18 cellular contexts compared by ENCODE assay signal in genomic region chr20:49306903-49307336, GRCh38. TPM values are rescaled to one million over a fixed set of nuclear protein-coding genes. Genes with fewer than 3 reads are reported as not detected.
DNase-seq lines count a peak whose midpoint lies in the region; ATAC-seq and TF ChIP-seq lines count a peak whose summit lies in the region.
"Had no signal": no experiment of that assay in that cellular context is flagged by ENCODE, and none has a peak within 500 bp of the region (broad histone marks: within the 10 kb centered on the region; RNA-seq: fewer than 3 reads in every experiment).

No MANE protein-coding gene starts in this region.

- POLR2A ChIA-PET in RWPE1 (lab: Yijun Ruan, JAX; ENCODE audit: low non-redundant PET): no interaction called here

- peak overlapping the region; percentile 81; the same call in 1 of the 2 replicates for H2AFZ ChIP-seq in GM23338

- H3K27me3 Mint-ChIP-seq in GM23338 (ENCODE audit: insufficient read depth, low read depth, poor library complexity): peaks cover 6% of the 10 kb centered on the region

- CTCF ChIA-PET in RWPE1 (lab: Yijun Ruan, JAX): interaction anchor here (0.6 to 1.2 kb wide), 3 partner anchors 15 to 271 kb away, joined by 3 read pairs; no protein-coding TSS in a partner anchor

- H3K36me3 ChIP-seq in GM23338 (ENCODE audit: insufficient read depth) (no peaks in the 10 kb centered on the region), mucosa of descending colon (ENCODE audit: low read depth) (no peaks in the 10 kb centered on the region)
- H3K36me3 ChIP-seq: right atrium auricular region, thyroid gland had no signal

- no peaks in the 10 kb centered on the region for H4K20me1 ChIP-seq in GM23338 (replicated peaks; ENCODE audit: insufficient read depth)

- peaks cover 4% of the 10 kb centered on the region; the same call in 1 of the 2 replicates for H3K9me2 ChIP-seq in GM23338 (ENCODE audit: insufficient read depth)

- TF ChIP-seq CTCF in GM23338 (conservative IDR thresholded peaks at IDR 0.05; ENCODE audit: low read depth in 2 of 2): no peak
- TF ChIP-seq CTCF in mucosa of descending colon (IDR thresholded peaks at IDR 0.05): no peak
- no peak for TF ChIP-seq CTCF in RWPE1 (conservative IDR thresholded peaks at IDR 0.05; ENCODE audit: low read depth)

- H3F3A ChIP-seq in GM23338 (replicated peaks; ENCODE audit: low read depth): no peaks in the 10 kb centered on the region

- H3K27ac ChIP-seq in GM23338 (ENCODE audit: low read depth): no peak overlapping the region
- no peak overlapping the region for H3K27ac ChIP-seq in RWPE1
- H3K27ac ChIP-seq: right atrium auricular region, thyroid gland had no signal

- H3K4me3 ChIP-seq in GM23338 (no peak overlapping the region), mucosa of descending colon (no peak overlapping the region)
- H3K4me3 ChIP-seq: lung, right atrium auricular region, thyroid gland had no signal

- no peak overlapping the region for H3K4me2 ChIP-seq in GM23338

- intact Hi-C loops in mucosa of descending colon (cut with DNase I, micrococcal nuclease): no loop called here

- H3K27ac Mint-ChIP-seq in GM23338: no peak overlapping the region
- H3K27ac Mint-ChIP-seq: activated naive CD4-positive, alpha-beta T cell treated with anti-CD3 and anti-CD28 coated beads, Interleukin-2, amount 50 U/mL, for 72 hours; IgD-negative memory B cell had no signal

- no peaks in the 10 kb centered on the region for H3K27me3 ChIP-seq in GM23338 (ENCODE audit: insufficient read depth)
- H3K27me3 ChIP-seq: right atrium auricular region, thyroid gland had no signal

- DNase-seq in GM23338 (ENCODE audit: low spot score): no peak
- DNase-seq in NCI-H2029 treated with DMSO at 0.1 percent for 48 hours (lab: John Stamatoyannopoulos, UW): peak; percentile 32
- peak; percentile 91 for DNase-seq in NCI-H82 (lab: John Stamatoyannopoulos, UW)
- DNase-seq in mucosa of descending colon: no peak
- DNase-seq in COLO829 (ENCODE audit: low spot score): no peak
- no peak for DNase-seq in RWPE1 (ENCODE audit: low spot score)
- DNase-seq in midbrain (lab: John Stamatoyannopoulos, UW): no peak
- DNase-seq: activated CD4-positive, alpha-beta T cell treated with anti-CD3 and anti-CD28 coated beads for 1 hour; activated T-cell treated with anti-CD3 and anti-CD28 coated beads for 4 hours; NCI-H1436; PC-3; stimulated activated CD4-positive, alpha-beta T cell treated with anti-CD3 and anti-CD28 coated beads, Interleukin-2, amount 100 ng/mL, for 24 hours; T-helper 1 cell; thyroid gland had no signal

- peaks cover 2% of the 10 kb centered on the region; the same call in 1 of the 3 replicates for H3K9me3 Mint-ChIP-seq in GM23338

- no peak overlapping the region for H3K4me3 Mint-ChIP-seq in GM23338
- H3K4me3 Mint-ChIP-seq: IgD-negative memory B cell had no signal

- H3K4me1 Mint-ChIP-seq in GM23338: peaks cover 11% of the 10 kb centered on the region

- no peaks in the 10 kb centered on the region for H3K9me3 ChIP-seq in mucosa of descending colon
- H3K9me3 ChIP-seq: thyroid gland had no signal

- H3K36me3 Mint-ChIP-seq in GM23338 (ENCODE audit: low read depth): no peaks in the 10 kb centered on the region
- H3K36me3 Mint-ChIP-seq: IgD-negative memory B cell had no signal

- no peaks in the 10 kb centered on the region for H3K79me2 ChIP-seq in GM23338 (replicated peaks; ENCODE audit: insufficient read depth)

- ATAC-seq in GM23338 (peak; percentile 78), mucosa of descending colon (peak; percentile 30)
- ATAC-seq: activated naive CD4-positive, alpha-beta T cell treated with anti-CD3 and anti-CD28 coated beads, Interleukin-2, amount 50 U/mL, for 72 hours; PC-3 had no signal

- 0 out of 2 replicates have a peak, but pooled peaks cover 10% of the 10 kb centered on the region for H3K4me1 ChIP-seq in GM23338 (ENCODE audit: insufficient read depth)
- H3K4me1 ChIP-seq in mucosa of descending colon (ENCODE audit: low read depth): no peaks in the 10 kb centered on the region
- H3K4me1 ChIP-seq: thyroid gland had no signal

TF ChIP-seq in GM23338, 12 proteins besides CTCF, POLR2A, EP300 and RAD21 (continues in another document):
- TF ChIP-seq STAT1 (IDR thresholded peaks at IDR 0.05; ENCODE audit: unreplicated experiment) (no peak), ZNF462 (CRISPR knock-in tag; IDR thresholded peaks at IDR 0.05) (no peak), JUNB (IDR thresholded peaks at IDR 0.05; ENCODE audit: unreplicated experiment) (no peak), CREB1 (CRISPR knock-in tag; IDR thresholded peaks at IDR 0.05; ENCODE audit: low read depth) (no peak), EZH2phosphoT487 (IDR thresholded peaks at IDR 0.05; ENCODE audit: unreplicated experiment) (no peak), POLR2AphosphoS5 (IDR thresholded peaks at IDR 0.05; ENCODE audit: low read depth) (no peak), NANOG (IDR thresholded peaks at IDR 0.05; ENCODE audit: borderline replicate concordance) (no peak), ZNF331 (CRISPR knock-in tag; IDR thresholded peaks at IDR 0.05; ENCODE audit: low read depth) (no peak), ZNF114 (CRISPR knock-in tag; IDR thresholded peaks at IDR 0.05) (no peak), ETS1 (IDR thresholded peaks at IDR 0.05) (no peak)

RNA-seq across cellular contexts. Expression of gene ZNFX1, which starts 29.1 kb away (rescaled TPM):
- total RNA-seq in GM23338 (2014; rRNA removed; shearing (Covaris generic)): 11.1 and 12.1 TPM in 2 replicates
- 6.1 and 6.2 TPM in 2 replicates for polyA plus RNA-seq in GM23338 (2016; fragmentation: Nextera tagmentation; extraction: Ambion mirVana)
- total RNA-seq in mucosa of descending colon: 10 to 100 TPM; 33.6 to 36.4 (median 35.5) TPM

Comparison
In these comparisons a context has a peak if more than half of its experiments do, and no peak if none do; other contexts are left out.
1. DNase-seq: peak in NCI-H2029 treated with DMSO at 0.1 percent for 48 hours (single experiment) and NCI-H82 (single experiment); none in GM23338 (single experiment), mucosa of descending colon (0 of 3), COLO829 (single experiment), RWPE1 (single experiment) and midbrain (single experiment).